ENCODE assay signal across 25 cellular contexts in the genomic region with DNA sequence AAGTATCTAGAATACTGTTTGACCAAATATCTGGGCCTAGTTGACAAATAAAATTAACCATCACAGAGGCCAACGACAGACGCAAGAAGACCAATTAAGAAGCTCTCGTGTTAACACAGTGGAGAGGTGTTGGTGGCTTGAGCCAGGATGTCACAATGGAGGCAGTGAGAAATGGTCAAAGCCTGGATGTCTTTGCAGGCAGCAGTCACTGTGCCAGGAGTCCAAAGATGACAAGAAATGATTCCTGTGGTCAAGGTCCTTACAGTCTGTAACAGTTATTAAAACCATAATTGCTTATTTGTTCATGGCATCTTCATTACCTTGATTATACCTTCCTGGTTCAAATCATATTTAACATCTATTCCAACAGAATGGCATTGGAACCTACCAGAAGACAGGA.
"Had no signal": no experiment of that assay in that cellular context is flagged by ENCODE, and none has a peak within 500 bp of the region (broad histone marks: within the 10 kb centered on the region; RNA-seq: fewer than 3 reads in every experiment).

No MANE protein-coding gene starts in this region.

- ATAC-seq: effector memory CD8-positive, alpha-beta T cell; esophagus mucosa; gastrocnemius medialis; heart right ventricle; left cardiac atrium; left lung; left ventricle myocardium superior; lower lobe of right lung had no signal

- H3K4me3 ChIP-seq: colonic mucosa, esophagus squamous epithelium, gastrocnemius medialis, heart right ventricle, left lung, lower lobe of right lung had no signal

- H3K9me3 ChIP-seq: colonic mucosa, esophagus squamous epithelium, gastrocnemius medialis, heart right ventricle, left lung, lower lobe of right lung had no signal

- H3K27ac ChIP-seq: colonic mucosa, epithelial cell of prostate, esophagus squamous epithelium, gastrocnemius medialis, heart right ventricle, left lung, lower lobe of right lung had no signal

- H3K4me1 ChIP-seq: colonic mucosa, esophagus squamous epithelium, gastrocnemius medialis, heart right ventricle, left lung, lower lobe of right lung had no signal

- FAIRE-seq: endometrium, islet of Langerhans, keratinocyte had no signal

- H3K27me3 ChIP-seq: colonic mucosa, esophagus squamous epithelium, gastrocnemius medialis, left lung had no signal

- H3K36me3 ChIP-seq: colonic mucosa, esophagus squamous epithelium, gastrocnemius medialis, heart right ventricle, left lung, lower lobe of right lung had no signal

- DNase-seq: colonic mucosa; cortex of kidney; effector CD8-positive, alpha-beta T cell; effector memory CD8-positive, alpha-beta T cell; endodermal cell; erythroblast; esophagus squamous epithelium; foreskin fibroblast; foreskin melanocyte; gastrocnemius medialis; glutamatergic neuron; head of caudate nucleus; heart right ventricle; hippocampal formation; left cardiac atrium; left lung; left ventricle myocardium superior; lower lobe of right lung; mesendoderm; midbrain had no signal
